Comparison of ENCODE assay signal across 9 cellular contexts in genomic region chr1:28173151-28173979, GRCh38. TPM values are rescaled to one million over a fixed set of nuclear protein-coding genes. Genes with fewer than 3 reads are reported as not detected.
A peak's percentile ranks its signal among the peaks of the same experiment; 100 is the strongest.
DNase-seq lines count a peak whose midpoint lies in the region; ATAC-seq, FAIRE-seq and TF ChIP-seq lines count a peak whose summit lies in the region.
"Had no signal": no experiment of that assay in that cellular context is flagged by ENCODE, and none has a peak within 500 bp of the region (broad histone marks: within the 10 kb centered on the region; RNA-seq: fewer than 3 reads in every experiment).

No MANE protein-coding gene starts in this region.

- TF ChIP-seq RAD21 in HepG2 (CRISPR knock-in tag; IDR thresholded peaks at IDR 0.05) = no peak

- no peaks in the 10 kb centered on the region for H3K79me2 ChIP-seq in HepG2 (ENCODE audit: insufficient read depth, low read length)

- intact Hi-C loops in activated CD4-positive, alpha-beta T cell treated with anti-CD3 and anti-CD28 coated beads, Interleukin-2, amount 10 ng/mL, durations not matched to agents 24 days and 14 days (cut with micrococcal nuclease) = no loop called here
- intact Hi-C loops in adrenal gland (cut with DNase I) = no loop called here
- intact Hi-C loops in HepG2 (cut with micrococcal nuclease; ENCODE audit: unreplicated experiment) = no loop called here

- H3K4me2 ChIP-seq in HepG2 (ENCODE audit: low read depth, low read length) = peak overlapping the region; percentile 71

- H3K9me3 ChIP-seq in adrenal gland (replicated peaks in 1 of 3) (no peaks in the 10 kb centered on the region), HepG2 (ENCODE audit: low read length) (no peaks in the 10 kb centered on the region)

- TF ChIP-seq POLR2A in adrenal gland (IDR thresholded peaks at IDR 0.05) = no peak
- no peak for TF ChIP-seq POLR2A in HepG2 (IDR thresholded peaks at IDR 0.05; ENCODE audit: insufficient read depth in 1 of 2, low read depth in 2 of 2, low read length in 2 of 2)

- peak overlapping the region; percentile 36 for H3K4me3 Mint-ChIP-seq in activated CD4-positive, alpha-beta T cell treated with anti-CD3 and anti-CD28 coated beads, Interleukin-2, amount 10 ng/mL, durations not matched to agents 24 days and 14 days

- H4K20me1 ChIP-seq in HepG2 (ENCODE audit: insufficient read depth, low read length) = no peaks in the 10 kb centered on the region

- H2AFZ ChIP-seq in HepG2 (ENCODE audit: low read length) = no peak overlapping the region

- H3K9ac ChIP-seq in HepG2 (ENCODE audit: insufficient read depth, low read depth, low read length) = no peak overlapping the region

- no peaks in the 10 kb centered on the region for H3K9me3 Mint-ChIP-seq in activated CD4-positive, alpha-beta T cell treated with anti-CD3 and anti-CD28 coated beads, Interleukin-2, amount 10 ng/mL, durations not matched to agents 24 days and 14 days

- 59 to 72% (median 60%) methylated on average over 11 of the region's 11 CpGs for WGBS in adrenal gland, 4 donors
- 15% methylated on average over 10 of the region's 11 CpGs for WGBS in HepG2 (ENCODE audit: low lambda C conversion rate)

- in situ Hi-C loops in HepG2 (cut with HindIII; ENCODE audit: extremely low pct_ligation_motif_present, low pct_unique_long_range_greater_than_20kb) = no loop called here

- POLR2A ChIA-PET in HepG2 (lab: Yijun Ruan, JAX) = interaction anchor here (1.4 kb wide), 1 partner anchor 475 kb away, joined by 3 read pairs; the partner anchor contains the start of gene RNU11

- TF ChIP-seq EP300 in HepG2 (IDR thresholded peaks at IDR 0.05; ENCODE audit: low read depth in 2 of 2, low read length in 2 of 2) = no peak
- no peak for TF ChIP-seq EP300 in HepG2 (CRISPR knock-in tag; IDR thresholded peaks at IDR 0.05; ENCODE audit: borderline replicate concordance)

- CTCF ChIA-PET in HepG2 (lab: Yijun Ruan, JAX; ENCODE audit: low intra/inter-chr PET ratio, low total read pairs) = no interaction called here

- FAIRE-seq in HepG2 (lab: Jason Lieb, UNC) = no peak

- DNase-seq in activated CD4-positive, alpha-beta T cell treated with anti-CD3 and anti-CD28 coated beads, Interleukin-2, amount 10 ng/mL, durations not matched to agents 24 days and 14 days = no peak
- DNase-seq in activated CD4-positive, alpha-beta T cell treated with anti-CD3 and anti-CD28 coated beads, Interleukin-2, amount 50 U/mL, for 4 hours = no peak
- DNase-seq in adrenal gland (peak in 5 of 7 donors; percentile 51 to 70 (median 65)), HepG2 (ENCODE audit: low spot score) (peak; percentile 59), NCI-H187 (lab: John Stamatoyannopoulos, UW) (no peak), NCI-H510A treated with DMSO at 0.1 percent for 48 hours (lab: John Stamatoyannopoulos, UW) (no peak)

- H3K27ac ChIP-seq in adrenal gland (peak overlapping the region in 2 of 5 donors; percentile 49 to 82), HepG2 (ENCODE audit: extremely low read length, insufficient read depth, low read length) (no peak overlapping the region), temporal lobe (ENCODE audit: low read depth, low read length) (peak overlapping the region; percentile 47)

- H3K27ac Mint-ChIP-seq in activated CD4-positive, alpha-beta T cell treated with anti-CD3 and anti-CD28 coated beads, Interleukin-2, amount 10 ng/mL, durations not matched to agents 24 days and 14 days = peak overlapping the region; percentile 56

- H3K4me3 ChIP-seq in adrenal gland = no peak overlapping the region
- H3K4me3 ChIP-seq in HepG2 (replicated peaks in 1 of 3; ENCODE audit: insufficient read depth in 1 of 3, low read depth in 2 of 3, low read length in 3 of 3) = peak overlapping the region in 1 of 3 experiments; percentile 45; a peak in 1 of 6 replicates

- H3K36me3 Mint-ChIP-seq in activated CD4-positive, alpha-beta T cell treated with anti-CD3 and anti-CD28 coated beads, Interleukin-2, amount 10 ng/mL, durations not matched to agents 24 days and 14 days (ENCODE audit: low read depth) = no peaks in the 10 kb centered on the region

- TF ChIP-seq CTCF in adrenal gland (IDR thresholded peaks at IDR 0.05) (no peak), HepG2 (CRISPR knock-in tag; IDR thresholded peaks at IDR 0.05) (no peak)

- no TSS peak for BruUV-seq in HepG2 (replicated peaks; lab: Mats Ljungman, UMichigan)

- H3K27me3 Mint-ChIP-seq in activated CD4-positive, alpha-beta T cell treated with anti-CD3 and anti-CD28 coated beads, Interleukin-2, amount 10 ng/mL, durations not matched to agents 24 days and 14 days = peaks cover 55% of the 10 kb centered on the region

- H3K4me1 Mint-ChIP-seq in activated CD4-positive, alpha-beta T cell treated with anti-CD3 and anti-CD28 coated beads, Interleukin-2, amount 10 ng/mL, durations not matched to agents 24 days and 14 days = peaks cover 45% of the 10 kb centered on the region

- ATAC-seq in HepG2 = peak; percentile 43
- ATAC-seq in GM18502 (IDR thresholded peaks at IDR 0.05; ENCODE audit: poor library complexity, unreplicated experiment) = no peak

- peaks cover 0 to 4% of the 10 kb centered on the region in 2 donors for H3K4me1 ChIP-seq in adrenal gland (replicated peaks in 1 of 2)
- H3K4me1 ChIP-seq in HepG2 (ENCODE audit: insufficient read depth, low read length) = peaks cover 60% of the 10 kb centered on the region

- no peaks in the 10 kb centered on the region for H3K36me3 ChIP-seq in adrenal gland (replicated peaks in 1 of 2)
- no peaks in the 10 kb centered on the region for H3K36me3 ChIP-seq in HepG2 (replicated peaks in 1 of 2; ENCODE audit: control insufficient read depth in 1 of 2, insufficient read depth in 2 of 2, low read length in 2 of 2)

- H3K27me3 ChIP-seq in adrenal gland = no peaks in the 10 kb centered on the region
- H3K27me3 ChIP-seq in HepG2 (ENCODE audit: control insufficient read depth in 1 of 2, insufficient read depth in 2 of 2, low read length in 2 of 2) = peaks cover 2 to 23% of the 10 kb centered on the region in 2 experiments; a peak in 3 of 5 replicates

TF ChIP-seq in HepG2, 621 proteins besides CTCF, POLR2A, EP300 and RAD21 (continues in another document):
- 0 out of 2 replicates have a peak, but pooled peaks have one; percentile 62 for TF ChIP-seq RCOR2 (CRISPR knock-in tag; IDR thresholded peaks at IDR 0.05)

RNA-seq across cellular contexts. Expression of gene PTAFR, which starts 3.1 kb away (rescaled TPM):
- 0.40 and 0.57 TPM in 2 replicates for total RNA-seq in activated CD4-positive, alpha-beta T cell treated with anti-CD3 and anti-CD28 coated beads, Interleukin-2, amount 10 ng/mL, durations not matched to agents 24 days and 14 days
- 10 to 100 TPM in 2 of 8 donors, 1 to 10 TPM in 6; 1.9 to 11.7 (median 7.6) TPM for total RNA-seq in adrenal gland
- 1 to 10 TPM; 1.1 to 2.6 (median 1.7) TPM for polyA plus RNA-seq in adrenal gland
- 0.18 and 0.27 TPM in 2 replicates for total RNA-seq in HepG2 (2016; rRNA removed; fragmentation: Illumina TruSeq; extraction: Trizol)
- not detected in 2 replicates for total RNA-seq in HepG2 (2016; cell fraction: cytosol; rRNA removed; fragmentation: Illumina TruSeq; extraction: Trizol; ENCODE audit: low read depth)
- 0.18 and 0.22 TPM in 2 replicates for total RNA-seq in HepG2 (2016; cell fraction: insoluble cytoplasmic fraction; rRNA removed; fragmentation: Illumina TruSeq; extraction: Trizol)
- total RNA-seq in HepG2 (2016; cell fraction: membrane; rRNA removed; fragmentation: Illumina TruSeq; extraction: Trizol) = 0.19 and 0.21 TPM in 2 replicates
- 0.09 and 0.12 TPM in 2 replicates for total RNA-seq in HepG2 (2016; cell fraction: nucleus; rRNA removed; fragmentation: Illumina TruSeq; extraction: Trizol)
- polyA plus RNA-seq in HepG2 (2011; rRNA removed) = 22.8 and 24.0 TPM in 2 replicates
- 26.7 and 29.6 TPM in 2 replicates for polyA plus RNA-seq in HepG2 (2011; cell fraction: cytosol; rRNA removed)
- 4.9 and 6.8 TPM in 2 replicates for polyA plus RNA-seq in HepG2 (2011; cell fraction: nucleus; rRNA removed)
- 10.9 and 16.0 TPM in 2 replicates for polyA plus RNA-seq in HepG2 (2012)
- 0.05 TPM in 1 of 2 replicates, not detected in the other for polyA plus RNA-seq in HepG2 (2016; cell fraction: cytosol; fragmentation: Illumina TruSeq; extraction: Trizol; ENCODE audit: low read depth)
- polyA plus RNA-seq in HepG2 (2016; cell fraction: insoluble cytoplasmic fraction; fragmentation: Illumina TruSeq; extraction: Trizol; ENCODE audit: low read depth) = 0.32 and 0.41 TPM in 2 replicates
- polyA plus RNA-seq in HepG2 (2016; cell fraction: membrane; fragmentation: Illumina TruSeq; extraction: Trizol; ENCODE audit: low read depth) = 0.07 and 0.11 TPM in 2 replicates
- 0.18 and 0.37 TPM in 2 replicates for polyA plus RNA-seq in HepG2 (2016; cell fraction: nucleus; fragmentation: Illumina TruSeq; extraction: Trizol; ENCODE audit: insufficient read depth, low read depth)
- 0.65 and 54.4 TPM in 2 replicates for polyA minus RNA-seq in HepG2 (2011; rRNA and poly(A)+ RNA removed; ENCODE audit: low replicate concordance)
- polyA minus RNA-seq in HepG2 (2011; cell fraction: cytosol; rRNA and poly(A)+ RNA removed) = 6.2 and 10.5 TPM in 2 replicates
- 2.2 and 3.5 TPM in 2 replicates for polyA minus RNA-seq in HepG2 (2011; cell fraction: nucleus; rRNA and poly(A)+ RNA removed)
- total RNA-seq in temporal lobe = 0.74 TPM
- total RNA-seq: NCI-H460 had no signal

RNA-seq across cellular contexts. Expression of gene DNAJC8, which starts 59.5 kb away (rescaled TPM):
- total RNA-seq in activated CD4-positive, alpha-beta T cell treated with anti-CD3 and anti-CD28 coated beads, Interleukin-2, amount 10 ng/mL, durations not matched to agents 24 days and 14 days = 98.4 and 103 TPM in 2 replicates
- 10 to 100 TPM; 45.7 to 79.5 (median 66.9) TPM for total RNA-seq in adrenal gland
- polyA plus RNA-seq in adrenal gland = 100 to 1,000 TPM in 1 of 3 donors, 10 to 100 TPM in 2; 47.7 to 150 (median 49.6) TPM
- total RNA-seq in HepG2 (2016; rRNA removed; fragmentation: Illumina TruSeq; extraction: Trizol) = 126 and 180 TPM in 2 replicates
- 25.1 and 26.4 TPM in 2 replicates for total RNA-seq in HepG2 (2016; cell fraction: cytosol; rRNA removed; fragmentation: Illumina TruSeq; extraction: Trizol; ENCODE audit: low read depth)
- 132 and 187 TPM in 2 replicates for total RNA-seq in HepG2 (2016; cell fraction: insoluble cytoplasmic fraction; rRNA removed; fragmentation: Illumina TruSeq; extraction: Trizol)
- 45.3 and 52.1 TPM in 2 replicates for total RNA-seq in HepG2 (2016; cell fraction: membrane; rRNA removed; fragmentation: Illumina TruSeq; extraction: Trizol)
- total RNA-seq in HepG2 (2016; cell fraction: nucleus; rRNA removed; fragmentation: Illumina TruSeq; extraction: Trizol) = 55.9 and 61.0 TPM in 2 replicates
- 48.4 and 54.5 TPM in 2 replicates for polyA plus RNA-seq in HepG2 (2011; rRNA removed)
- polyA plus RNA-seq in HepG2 (2011; cell fraction: cytosol; rRNA removed) = 36.4 and 46.8 TPM in 2 replicates
- 20.6 and 24.0 TPM in 2 replicates for polyA plus RNA-seq in HepG2 (2011; cell fraction: nucleus; rRNA removed)
- 54.3 and 68.8 TPM in 2 replicates for polyA plus RNA-seq in HepG2 (2012)
- 24.2 and 24.3 TPM in 2 replicates for polyA plus RNA-seq in HepG2 (2016; cell fraction: cytosol; fragmentation: Illumina TruSeq; extraction: Trizol; ENCODE audit: low read depth)
- polyA plus RNA-seq in HepG2 (2016; cell fraction: insoluble cytoplasmic fraction; fragmentation: Illumina TruSeq; extraction: Trizol; ENCODE audit: low read depth) = 224 and 245 TPM in 2 replicates
- polyA plus RNA-seq in HepG2 (2016; cell fraction: membrane; fragmentation: Illumina TruSeq; extraction: Trizol; ENCODE audit: low read depth) = 43.7 and 45.5 TPM in 2 replicates
- 124 and 135 TPM in 2 replicates for polyA plus RNA-seq in HepG2 (2016; cell fraction: nucleus; fragmentation: Illumina TruSeq; extraction: Trizol; ENCODE audit: insufficient read depth, low read depth)
- polyA minus RNA-seq in HepG2 (2011; rRNA and poly(A)+ RNA removed; ENCODE audit: low replicate concordance) = 33.9 and 41.6 TPM in 2 replicates
- 16.9 and 17.8 TPM in 2 replicates for polyA minus RNA-seq in HepG2 (2011; cell fraction: cytosol; rRNA and poly(A)+ RNA removed)
- polyA minus RNA-seq in HepG2 (2011; cell fraction: nucleus; rRNA and poly(A)+ RNA removed) = 15.6 and 21.8 TPM in 2 replicates
- 27.5 TPM for total RNA-seq in temporal lobe

Comparison
In these comparisons a context has a peak if more than half of its experiments do, and no peak if none do; other contexts are left out.
1. DNase-seq: peak in adrenal gland (5 of 7) and HepG2 (single experiment); none in activated CD4-positive, alpha-beta T cell treated with anti-CD3 and anti-CD28 coated beads, Interleukin-2, amount 10 ng/mL, durations not matched to agents 24 days and 14 days (single experiment), activated CD4-positive, alpha-beta T cell treated with anti-CD3 and anti-CD28 coated beads, Interleukin-2, amount 50 U/mL, for 4 hours (0 of 2), NCI-H187 (0 of 2) and NCI-H510A treated with DMSO at 0.1 percent for 48 hours (single experiment).